ENCODE assay signal across 9 cellular contexts in the genomic region with DNA sequence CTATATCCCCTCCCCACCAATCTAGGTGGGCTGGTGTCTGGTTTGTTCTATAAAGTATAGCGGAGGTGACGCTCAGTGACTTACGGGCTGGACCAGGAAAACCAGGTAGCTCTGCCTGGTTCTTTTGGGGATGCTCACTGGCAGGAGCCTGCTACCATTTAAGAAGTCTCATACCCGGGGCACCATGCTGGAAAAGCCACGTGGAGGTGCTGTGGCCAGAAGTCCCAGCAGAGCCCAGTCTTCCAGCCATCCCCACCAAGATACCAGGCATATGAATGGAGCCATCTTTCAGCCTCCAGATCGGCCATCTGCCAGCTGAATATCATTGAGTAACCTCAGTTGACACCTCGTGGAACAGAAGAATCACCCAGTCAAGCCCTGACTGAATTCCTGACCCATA. TPM values are rescaled to one million over a fixed set of nuclear protein-coding genes. Genes with fewer than 3 reads are reported as not detected.
"Had no signal": no experiment of that assay in that cellular context is flagged by ENCODE, and none has a peak within 500 bp of the region (broad histone marks: within the 10 kb centered on the region; RNA-seq: fewer than 3 reads in every experiment).

No MANE protein-coding gene starts in this region.

- FAIRE-seq: H1, H54, HTR-8/SVneo had no signal

- H3K4me2 ChIP-seq: GM23338, KMS-11 had no signal

- H3K27ac Mint-ChIP-seq: GM23338, H9 had no signal

- DNase-seq: H9, HCEC 1CT, KBM-7 had no signal

- H3K4me3 ChIP-seq: GM23338 had no signal

- H3K4me3 Mint-ChIP-seq: GM23338, H9 had no signal

- H3K27ac ChIP-seq: KMS-11 had no signal

- H3K9ac ChIP-seq: KMS-11 had no signal

- H3K9me3 Mint-ChIP-seq: H9 had no signal

- H3K4me1 Mint-ChIP-seq: GM23338 had no signal

RNA-seq across cellular contexts. Expression of a gene that starts 33.7 kb away (rescaled TPM):
- polyA plus RNA-seq: IgD-negative memory B cell had no signal
